In genomic region chr21:17612023-17612564, GRCh38 we compare ENCODE assay signal across 8 cellular contexts. TPM values are rescaled to one million over a fixed set of nuclear protein-coding genes. Genes with fewer than 3 reads are reported as not detected.
DNase-seq lines count a peak whose midpoint lies in the region; ATAC-seq and TF ChIP-seq lines count a peak whose summit lies in the region.

No MANE protein-coding gene starts in this region.

- H3K4me1 ChIP-seq in HUES64 (ENCODE audit: insufficient read depth, low read length), result peaks cover 12% of the 10 kb centered on the region; the same call in 1 of the 2 replicates
- H3K4me1 ChIP-seq in mucosa of rectum (ENCODE audit: control insufficient read depth in 2 of 2, insufficient read depth in 2 of 2, low read length in 2 of 2), result peaks cover 15 to 37% of the 10 kb centered on the region in 2 donors

- WGBS in HUES64, result under 1% methylated on average over 50 of the region's 50 CpGs

- intact Hi-C loops in CD14-positive monocyte (cut with micrococcal nuclease), result loop anchor here in 1 of 2 donors (10.0 kb wide), 2 partner anchors 173 to 203 kb away; partner anchors contain the start of gene C21orf91

- no peaks in the 10 kb centered on the region for H3K9me3 Mint-ChIP-seq in CD14-positive monocyte
- no peaks in the 10 kb centered on the region for H3K9me3 Mint-ChIP-seq in stimulated activated naive CD8-positive, alpha-beta T cell treated with anti-CD3 and anti-CD28 coated beads, Interleukin-15, amount 100 ng/mL, for 72 hours

- TF ChIP-seq CTCF in CD14-positive monocyte (IDR thresholded peaks at IDR 0.05), result no peak
- TF ChIP-seq CTCF in epithelial cell of proximal tubule (conservative IDR thresholded peaks at IDR 0.05; ENCODE audit: low read depth, low read length), result no peak

- peak overlapping the region; percentile 98 to 99 for H3K4me3 Mint-ChIP-seq in CD14-positive monocyte
- H3K4me3 Mint-ChIP-seq in stimulated activated naive CD8-positive, alpha-beta T cell treated with anti-CD3 and anti-CD28 coated beads, Interleukin-15, amount 100 ng/mL, for 72 hours, result peak overlapping the region; percentile 84 to 89

- H3K27ac ChIP-seq in HUES64 (ENCODE audit: low read depth, low read length), result peak overlapping the region; percentile 44
- peak overlapping the region; percentile 83 to 91 for H3K27ac ChIP-seq in mucosa of rectum (ENCODE audit: low read depth in 2 of 2, low read length in 2 of 2)

- H3K9me3 ChIP-seq in HUES64 (ENCODE audit: insufficient read depth, low read depth, low read length) (no peaks in the 10 kb centered on the region; the same call in 1 of the 2 replicates), mucosa of rectum (ENCODE audit: control insufficient read depth in 2 of 2, low read length in 2 of 2) (no peaks in the 10 kb centered on the region)

- peak overlapping the region; percentile 91 for H3K4me3 ChIP-seq in HUES64 (ENCODE audit: low read length)
- peak overlapping the region; percentile 74 for H3K4me3 ChIP-seq in epithelial cell of proximal tubule (ENCODE audit: low read depth, low read length)
- peak overlapping the region; percentile 89 to 94 for H3K4me3 ChIP-seq in mucosa of rectum (ENCODE audit: low read length in 2 of 2)

- H3K27ac Mint-ChIP-seq in CD14-positive monocyte, result peak overlapping the region; percentile 84 to 98 (median 96)
- peak overlapping the region; percentile 79 to 98 for H3K27ac Mint-ChIP-seq in stimulated activated naive CD8-positive, alpha-beta T cell treated with anti-CD3 and anti-CD28 coated beads, Interleukin-15, amount 100 ng/mL, for 72 hours

- peaks cover 9% of the 10 kb centered on the region for H3K27me3 ChIP-seq in HUES64 (ENCODE audit: insufficient read depth, low read length)
- H3K27me3 ChIP-seq in mucosa of rectum (ENCODE audit: control insufficient read depth in 2 of 2, insufficient read depth in 2 of 2, low read length in 2 of 2), result no peaks in the 10 kb centered on the region

- peaks cover 14% of the 10 kb centered on the region for H3K4me1 Mint-ChIP-seq in CD14-positive monocyte
- H3K4me1 Mint-ChIP-seq in stimulated activated naive CD8-positive, alpha-beta T cell treated with anti-CD3 and anti-CD28 coated beads, Interleukin-15, amount 100 ng/mL, for 72 hours, result peaks cover 28% of the 10 kb centered on the region

- DNase-seq in CD14-positive monocyte (ENCODE audit: low spot score), result peak; percentile 63
- DNase-seq in activated CD4-positive, alpha-beta T cell treated with anti-CD3 and anti-CD28 coated beads, Interleukin-2, amount 50 U/mL, for 48 hours, result peak; percentile 28 to 42
- peak; percentile 22 for DNase-seq in epithelial cell of proximal tubule (ENCODE audit: low read depth)
- peak in 1 of 2 donors; percentile 32 for DNase-seq in stimulated activated naive CD8-positive, alpha-beta T cell treated with anti-CD3 and anti-CD28 coated beads, Interleukin-15, amount 100 ng/mL, for 72 hours
- no peak for DNase-seq in NCI-H1048 (lab: John Stamatoyannopoulos, UW)

- H3K36me3 ChIP-seq in HUES64 (ENCODE audit: insufficient read depth, low read length) (peaks cover 26% of the 10 kb centered on the region), mucosa of rectum (ENCODE audit: control insufficient read depth in 2 of 2, insufficient read depth in 2 of 2, low read length in 2 of 2) (no peaks in the 10 kb centered on the region)

- peak; percentile 12 for ATAC-seq in GM21360 (IDR thresholded peaks at IDR 0.05; ENCODE audit: unreplicated experiment)
- ATAC-seq in stimulated activated naive CD8-positive, alpha-beta T cell treated with anti-CD3 and anti-CD28 coated beads, Interleukin-15, amount 100 ng/mL, for 72 hours, result peak; percentile 6

- peaks cover 5 to 15% (median 8%) of the 10 kb centered on the region in 3 donors for H3K27me3 Mint-ChIP-seq in CD14-positive monocyte (ENCODE audit: low read depth in 3 of 3)
- no peaks in the 10 kb centered on the region for H3K27me3 Mint-ChIP-seq in stimulated activated naive CD8-positive, alpha-beta T cell treated with anti-CD3 and anti-CD28 coated beads, Interleukin-15, amount 100 ng/mL, for 72 hours

- peak overlapping the region; percentile 86 for H3K9ac ChIP-seq in HUES64 (ENCODE audit: low read depth, low read length)
- H3K9ac ChIP-seq in mucosa of rectum (ENCODE audit: low read depth in 1 of 2, low read length in 2 of 2), result peak overlapping the region; percentile 94 to 96

- H3K36me3 Mint-ChIP-seq in CD14-positive monocyte, result peaks cover 7 to 16% of the 10 kb centered on the region in 2 donors

RNA-seq across cellular contexts. Expression of gene BTG3, which starts 0.6 kb away (rescaled TPM):
- 1 to 10 TPM; 1.9 to 2.0 TPM for polyA plus RNA-seq in CD14-positive monocyte
- polyA plus RNA-seq in HUES64 (2013, experiment 1 of 2), result 19.0 TPM
- 29.1 TPM for polyA plus RNA-seq in HUES64 (2013, experiment 2 of 2)
- total RNA-seq in epithelial cell of proximal tubule, result 75.0 and 101 TPM in 2 replicates
